ENCODE assay signal across 8 cellular contexts in genomic region chr12:48817957-48818830, GRCh38. TPM values are rescaled to one million over a fixed set of nuclear protein-coding genes. Genes with fewer than 3 reads are reported as not detected.
A peak's percentile ranks its signal among the peaks of the same experiment; 100 is the strongest.
DNase-seq lines count a peak whose midpoint lies in the region; ATAC-seq and TF ChIP-seq lines count a peak whose summit lies in the region.

Gene CACNB3 (plus strand): TSS chr12:48818496. CDS start chr12:48818930, 434 bp downstream.

- WGBS in esophagus, 2 donors, result 0% methylated on average over 52 to 78 of the region's 78 CpGs

- peak within 1 kb of the TSS; percentile 92 for H3K27ac Mint-ChIP-seq in Caco-2 (ENCODE audit: unreplicated experiment)
- H3K27ac Mint-ChIP-seq in naive B cell, result peak within 1 kb of the TSS in 3 of 6 donors; percentile 44 to 83 (median 74)

- peak within 1 kb of the TSS; percentile 97 for H3K4me3 Mint-ChIP-seq in Caco-2 (ENCODE audit: unreplicated experiment)
- peak within 1 kb of the TSS; percentile 83 to 93 (median 90) for H3K4me3 Mint-ChIP-seq in naive B cell

- POLR2A ChIA-PET in Caco-2 (lab: Charles Lee), result no interaction called here

- no peaks in the 10 kb centered on the region for H3K36me3 ChIP-seq in Caco-2 (ENCODE audit: control insufficient read depth, insufficient read depth, low read length)
- H3K36me3 ChIP-seq in esophagus (ENCODE audit: control insufficient read depth in 2 of 2, insufficient read depth in 2 of 2, low read length in 1 of 2), result peaks cover 0 to under 1% of the 10 kb centered on the region in 2 donors

- intact Hi-C loops in Caco-2 (cut with micrococcal nuclease; ENCODE audit: unreplicated experiment), result no loop called here

- peak in 1 of 2 experiments; percentile 15 for TF ChIP-seq CTCF in Caco-2 (IDR thresholded peaks at IDR 0.05; ENCODE audit: insufficient read depth in 1 of 2, low read depth in 1 of 2, low read length in 1 of 2, severe bottlenecking in 1 of 2, unreplicated experiment in 1 of 2)

- H3K27ac ChIP-seq in esophagus (ENCODE audit: low read depth in 2 of 2, low read length in 1 of 2), result no peak within 1 kb of the TSS

- ATAC-seq in HG02798 (IDR thresholded peaks at IDR 0.05; ENCODE audit: poor library complexity, unreplicated experiment) (peak; percentile 37), naive B cell (ENCODE audit: low read depth in 2 of 2) (peak; percentile 57 to 61), HG03442 (IDR thresholded peaks at IDR 0.05; ENCODE audit: unreplicated experiment) (no peak)

- H3K4me3 ChIP-seq in Caco-2 (ENCODE audit: low read depth, low read length), result peak within 1 kb of the TSS; percentile 82
- peak within 1 kb of the TSS; percentile 63 to 75 for H3K4me3 ChIP-seq in esophagus (ENCODE audit: low read depth in 1 of 2, low read length in 2 of 2)

- H3K36me3 Mint-ChIP-seq in Caco-2 (ENCODE audit: insufficient read depth, unreplicated experiment), result peaks cover 9% of the 10 kb centered on the region
- H3K36me3 Mint-ChIP-seq in naive B cell, result no peaks in the 10 kb centered on the region

- CTCF ChIA-PET in Caco-2 (lab: Charles Lee), result interaction anchor here (0.7 to 2.0 kb wide), 4 partner anchors 28 to 65 kb away, joined by 3 to 8 read pairs (median 4); partner anchors contain the start of gene DDX23

- H3K9me3 Mint-ChIP-seq in Caco-2 (ENCODE audit: unreplicated experiment), result no peaks in the 10 kb centered on the region
- H3K9me3 Mint-ChIP-seq in naive B cell, result no peaks in the 10 kb centered on the region

- H3K4me1 Mint-ChIP-seq in Caco-2 (ENCODE audit: low read depth, unreplicated experiment) (peaks cover 14% of the 10 kb centered on the region), naive B cell (peaks cover 41 to 50% (median 41%) of the 10 kb centered on the region in 3 donors)

- no peaks in the 10 kb centered on the region for H3K27me3 ChIP-seq in Caco-2 (replicated peaks; ENCODE audit: control insufficient read depth, insufficient read depth, low read length)
- H3K27me3 ChIP-seq in esophagus (ENCODE audit: control insufficient read depth in 1 of 2, insufficient read depth in 2 of 2, low read length in 2 of 2), result no peaks in the 10 kb centered on the region

- no TSS peak for BruUV-seq in Caco-2 (replicated peaks; lab: Mats Ljungman, UMichigan)

- DNase-seq in Caco-2 (peak; percentile 84 to 85), NOMO-1 (lab: John Stamatoyannopoulos, UW; ENCODE audit: unreplicated experiment in 2 of 2) (peak; percentile 21 to 34), activated T-cell treated with anti-CD3 and anti-CD28 coated beads for 48 hours (ENCODE audit: low read depth) (peak; percentile 65), naive B cell (peak; percentile 63)
- DNase-seq in stimulated activated CD8-positive, alpha-beta memory T cell treated with anti-CD3 and anti-CD28 coated beads, Interleukin-7, amount 100 ng/mL, for 4 hours (ENCODE audit: low read depth in 2 of 2), result peak; percentile 57 to 70

- H3K9me3 ChIP-seq in Caco-2, result no peaks in the 10 kb centered on the region
- no peaks in the 10 kb centered on the region for H3K9me3 ChIP-seq in esophagus (ENCODE audit: control insufficient read depth in 2 of 2, insufficient read depth in 1 of 2, low read depth in 1 of 2, low read length in 1 of 2)

- peaks cover 11% of the 10 kb centered on the region for H3K4me1 ChIP-seq in Caco-2
- H3K4me1 ChIP-seq in esophagus (ENCODE audit: control insufficient read depth in 2 of 2, insufficient read depth in 2 of 2, low read length in 1 of 2), result peaks cover 3 to 17% of the 10 kb centered on the region in 2 donors

- H3K27me3 Mint-ChIP-seq in Caco-2 (ENCODE audit: insufficient read depth, unreplicated experiment) (no peaks in the 10 kb centered on the region), naive B cell (peaks cover 0 to 31% (median 30%) of the 10 kb centered on the region in 3 donors)

RNA-seq across cellular contexts. Expression of gene CACNB3, which starts in this region (rescaled TPM):
- total RNA-seq in Caco-2 (2022), result 20.4 and 28.2 TPM in 2 replicates
- 10 to 100 TPM; 21.5 to 24.3 TPM for polyA plus RNA-seq in esophagus
- polyA plus RNA-seq in naive B cell (ENCODE audit: low read depth in 6 of 6), result 1 to 10 TPM in 1 of 6 donors, under 1 TPM in 2, not detected in 3; 0.17 to 1.0 (median 0.23) TPM

Comparison
In these comparisons a context has a peak if more than half of its experiments do, and no peak if none do; other contexts are left out.
1. RNA of gene CACNB3 (polyA plus RNA-seq): 21.5 to 24.3 TPM in esophagus; 0.17 to 1.0 TPM in naive B cell; every median in the first group is over 10 times any median in the second.
2. DNase-seq: peak in every context shown above with its lines; median percentile 84 in Caco-2; 65 in activated T-cell treated with anti-CD3 and anti-CD28 coated beads for 48 hours; 64 in stimulated activated CD8-positive, alpha-beta memory T cell treated with anti-CD3 and anti-CD28 coated beads, Interleukin-7, amount 100 ng/mL, for 4 hours; 63 in naive B cell; 28 in NOMO-1.